Comparison of ENCODE assay signal across 1 cellular context in genomic region chr1:17890815-17891191, GRCh38.
TF ChIP-seq lines count a peak whose summit lies in the region.

No MANE protein-coding gene starts in this region.

TF ChIP-seq in H1, 55 proteins besides CTCF, POLR2A, EP300 and RAD21 (continued from another document):
- TF ChIP-seq CHD7 (IDR thresholded peaks at IDR 0.05; ENCODE audit: insufficient replicate concordance, low read length): no peak
- no peak for TF ChIP-seq BACH1 (IDR thresholded peaks at IDR 0.05; ENCODE audit: low read length)
- no peak for TF ChIP-seq E2F6 (IDR thresholded peaks at IDR 0.05)
- TF ChIP-seq PHF8 (conservative IDR thresholded peaks at IDR 0.05; ENCODE audit: low read depth, low read length): no peak
- no peak for TF ChIP-seq ATF3 (IDR thresholded peaks at IDR 0.05; ENCODE audit: insufficient read depth, low read depth, low read length)
